ENCODE assay signal across 8 cellular contexts in the genomic region with DNA sequence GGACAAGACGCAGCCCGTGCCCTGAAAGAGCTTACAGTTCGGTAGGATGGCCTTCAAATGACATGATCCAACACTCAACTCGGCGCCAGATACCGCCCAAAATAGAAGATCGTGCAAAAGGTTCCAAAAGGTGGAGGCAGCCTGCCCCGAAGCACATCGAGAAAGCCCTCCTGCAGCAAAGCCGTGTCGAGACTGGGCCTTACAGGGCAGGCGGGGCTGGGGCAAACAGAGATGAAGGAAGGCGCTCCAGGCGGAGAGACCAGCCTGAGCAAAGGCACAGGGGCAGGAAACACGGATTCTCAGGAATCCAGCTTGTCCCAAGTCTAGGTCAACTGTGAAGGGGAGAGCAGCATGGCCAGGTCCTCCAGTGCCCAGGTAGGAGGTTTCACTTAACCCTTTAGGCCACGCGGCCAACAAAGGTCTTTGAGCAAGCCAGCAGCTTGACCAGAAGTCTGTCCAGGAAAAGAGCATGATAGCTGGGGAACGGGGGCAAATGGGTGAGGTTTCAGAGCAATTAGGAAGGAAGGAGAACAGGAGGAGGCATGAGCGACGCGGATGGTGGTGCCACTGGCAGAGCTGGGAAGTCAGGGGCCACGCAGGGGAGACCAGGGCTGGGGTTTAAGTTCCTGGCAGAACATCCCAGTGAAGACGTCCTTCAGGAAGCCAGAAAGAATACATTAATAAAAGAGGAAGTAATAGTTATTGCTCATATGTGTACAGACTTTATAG. TPM values are rescaled to one million over a fixed set of nuclear protein-coding genes. Genes with fewer than 3 reads are reported as not detected.
DNase-seq lines count a peak whose midpoint lies in the region; ATAC-seq and TF ChIP-seq lines count a peak whose summit lies in the region.

No MANE protein-coding gene starts in this region.

- TF ChIP-seq EP300 in esophagus muscularis mucosa (IDR thresholded peaks at IDR 0.05), result no peak

- H4K20me1 ChIP-seq in PC-9 (ENCODE audit: insufficient read depth), result no peaks in the 10 kb centered on the region

- intact Hi-C loops in PC-9 (cut with micrococcal nuclease; ENCODE audit: unreplicated experiment), result loop anchor here (2.0 to 10.0 kb wide), 5 partner anchors 250 to 1313 kb away; no protein-coding TSS in a partner anchor
- intact Hi-C loops in esophagus muscularis mucosa (cut with DNase I), result loop anchor here (5.0 kb wide), 1 partner anchor 810 kb away; no protein-coding TSS in a partner anchor

- H2AFZ ChIP-seq in PC-9, result peak overlapping the region; percentile 37; the same call in 1 of the 2 replicates

- H3K27me3 Mint-ChIP-seq in T-helper 2 cell treated with Interferon-gamma antibody and Interleukin-4, amounts not matched to agents 5 μg/mL and 100 μg/mL, for 36 hours (ENCODE audit: low read depth), result peaks cover 10% of the 10 kb centered on the region
- no peaks in the 10 kb centered on the region for H3K27me3 Mint-ChIP-seq in stimulated activated memory B cell treated with anti-CD40 and anti-IgM and Interleukin-4, amounts not matched to agents 10 μg/mL and 1 μg/mL and 100 μg/mL, for 72 hours

- peaks cover 3% of the 10 kb centered on the region for H3K36me3 Mint-ChIP-seq in T-helper 2 cell treated with Interferon-gamma antibody and Interleukin-4, amounts not matched to agents 5 μg/mL and 100 μg/mL, for 36 hours (ENCODE audit: low read depth)
- H3K36me3 Mint-ChIP-seq in stimulated activated memory B cell treated with anti-CD40 and anti-IgM and Interleukin-4, amounts not matched to agents 10 μg/mL and 1 μg/mL and 100 μg/mL, for 72 hours, result no peaks in the 10 kb centered on the region

- H3K36me3 ChIP-seq in PC-9 (ENCODE audit: low read depth) (no peaks in the 10 kb centered on the region), esophagus muscularis mucosa (no peaks in the 10 kb centered on the region)

- CTCF ChIA-PET in PC-9 (lab: Charles Lee), result interaction anchor here (0.7 kb wide), 1 partner anchor 11 kb away, joined by 3 read pairs; no protein-coding TSS in a partner anchor

- no peak for TF ChIP-seq POLR2A in esophagus muscularis mucosa (IDR thresholded peaks at IDR 0.05; ENCODE audit: low read depth)

- no peaks in the 10 kb centered on the region for H3K9me3 Mint-ChIP-seq in T-helper 2 cell treated with Interferon-gamma antibody and Interleukin-4, amounts not matched to agents 5 μg/mL and 100 μg/mL, for 36 hours
- no peaks in the 10 kb centered on the region for H3K9me3 Mint-ChIP-seq in stimulated activated memory B cell treated with anti-CD40 and anti-IgM and Interleukin-4, amounts not matched to agents 10 μg/mL and 1 μg/mL and 100 μg/mL, for 72 hours

- POLR2A ChIA-PET in PC-9 (lab: Charles Lee; ENCODE audit: unreplicated experiment), result interaction anchor here (0.5 kb wide), 1 partner anchor 137 kb away, joined by 7 read pairs; no protein-coding TSS in a partner anchor

- no peaks in the 10 kb centered on the region for H3K79me2 ChIP-seq in PC-9 (ENCODE audit: low read depth)

- peak; percentile 41; the same call in 1 of the 2 replicates for TF ChIP-seq CTCF in PC-9 (conservative IDR thresholded peaks at IDR 0.05)
- no peak for TF ChIP-seq CTCF in esophagus muscularis mucosa (IDR thresholded peaks at IDR 0.05)

- H3K27ac Mint-ChIP-seq in T-helper 2 cell treated with Interferon-gamma antibody and Interleukin-4, amounts not matched to agents 5 μg/mL and 100 μg/mL, for 36 hours, result peak overlapping the region; percentile 97
- peak overlapping the region; percentile 89 for H3K27ac Mint-ChIP-seq in stimulated activated memory B cell treated with anti-CD40 and anti-IgM and Interleukin-4, amounts not matched to agents 10 μg/mL and 1 μg/mL and 100 μg/mL, for 72 hours

- H3K27ac ChIP-seq in PC-9 (no peak overlapping the region), esophagus muscularis mucosa (replicated peaks in 1 of 4) (peak overlapping the region; percentile 81 to 91 (median 86))

- no peaks in the 10 kb centered on the region for H3K9me2 ChIP-seq in PC-9 (ENCODE audit: insufficient read depth)

- H3K4me1 ChIP-seq in PC-9 (replicated peaks; ENCODE audit: insufficient read depth), result peaks cover 26% of the 10 kb centered on the region
- H3K4me1 ChIP-seq in esophagus muscularis mucosa, result peaks cover 21 to 37% (median 27%) of the 10 kb centered on the region in 4 donors

- no peak for DNase-seq in T-helper 2 cell treated with Interferon-gamma antibody and Interleukin-4, amounts not matched to agents 5 μg/mL and 100 μg/mL, for 36 hours (ENCODE audit: low spot score)
- DNase-seq in T-helper 2 cell (no peak), PC-9 (no peak), esophagus muscularis mucosa (ENCODE audit: extremely low spot score) (no peak), NCI-H345 (lab: John Stamatoyannopoulos, UW) (no peak), NCI-H1694 treated with DMSO at 0.1 percent for 48 hours (lab: John Stamatoyannopoulos, UW) (no peak), NCI-H2029 (lab: John Stamatoyannopoulos, UW) (no peak)

- peak overlapping the region; percentile 100 for H3K4me2 ChIP-seq in PC-9

- H3K27me3 ChIP-seq in PC-9 (ENCODE audit: insufficient read depth, low read depth) (no peaks in the 10 kb centered on the region), esophagus muscularis mucosa (no peaks in the 10 kb centered on the region)

- H3K4me1 Mint-ChIP-seq in T-helper 2 cell treated with Interferon-gamma antibody and Interleukin-4, amounts not matched to agents 5 μg/mL and 100 μg/mL, for 36 hours (ENCODE audit: low read depth), result peaks cover 45% of the 10 kb centered on the region
- peaks cover 57% of the 10 kb centered on the region for H3K4me1 Mint-ChIP-seq in stimulated activated memory B cell treated with anti-CD40 and anti-IgM and Interleukin-4, amounts not matched to agents 10 μg/mL and 1 μg/mL and 100 μg/mL, for 72 hours

- no peak for ATAC-seq in stimulated activated memory B cell treated with anti-CD40 and anti-IgM and Interleukin-4, amounts not matched to agents 10 μg/mL and 1 μg/mL and 100 μg/mL, for 72 hours

- BruUV-seq in PC-9 (replicated peaks; lab: Mats Ljungman, UMichigan), result no TSS peak

- peaks cover 8% of the 10 kb centered on the region; the same call in 1 of the 2 replicates for H3F3A ChIP-seq in PC-9 (ENCODE audit: insufficient read depth, low read depth)

- H3K9me3 ChIP-seq in PC-9 (ENCODE audit: insufficient read depth, low read depth), result no peaks in the 10 kb centered on the region
- no peaks in the 10 kb centered on the region for H3K9me3 ChIP-seq in esophagus muscularis mucosa

- H3K4me3 Mint-ChIP-seq in T-helper 2 cell treated with Interferon-gamma antibody and Interleukin-4, amounts not matched to agents 5 μg/mL and 100 μg/mL, for 36 hours, result peak overlapping the region; percentile 84
- peak overlapping the region; percentile 81 for H3K4me3 Mint-ChIP-seq in stimulated activated memory B cell treated with anti-CD40 and anti-IgM and Interleukin-4, amounts not matched to agents 10 μg/mL and 1 μg/mL and 100 μg/mL, for 72 hours

- H3K4me3 ChIP-seq in PC-9, result no peak overlapping the region
- peak overlapping the region in 3 of 4 donors; percentile 53 to 65 (median 57) for H3K4me3 ChIP-seq in esophagus muscularis mucosa

- 67% methylated on average over 19 of the region's 23 CpGs for WGBS in esophagus muscularis mucosa

RNA-seq across cellular contexts. Expression of a gene that starts 21.2 kb away (rescaled TPM):
- total RNA-seq in PC-9 (2021) (775 and 874 TPM in 2 replicates), esophagus muscularis mucosa (100 to 1,000 TPM; 158 to 426 (median 207) TPM)

RNA-seq across cellular contexts. Expression of a gene that starts 43.1 kb away (rescaled TPM):
- total RNA-seq in PC-9 (2021) (29.0 and 80.8 TPM in 2 replicates), esophagus muscularis mucosa (1 to 10 TPM in 2 of 4 donors, under 1 TPM in 1, not detected in 1; 0.58 to 5.6 (median 1.2) TPM)

RNA-seq across cellular contexts. Expression of a gene that starts 44.7 kb away (rescaled TPM):
- 0.87 TPM in 1 of 2 replicates, not detected in the other for total RNA-seq in PC-9 (2021)
- not detected for total RNA-seq in esophagus muscularis mucosa

RNA-seq across cellular contexts. Expression of a gene that starts 54.9 kb away (rescaled TPM):
- 41.7 and 53.5 TPM in 2 replicates for total RNA-seq in PC-9 (2021)
- 1 to 10 TPM in 1 of 4 donors, not detected in 3; 1.7 TPM for total RNA-seq in esophagus muscularis mucosa
